In genomic region chr16:65119905-65120341, GRCh38 we compare ENCODE assay signal across 10 cellular contexts. TPM values are rescaled to one million over a fixed set of nuclear protein-coding genes. Genes with fewer than 3 reads are reported as not detected.
A peak's percentile ranks its signal among the peaks of the same experiment; 100 is the strongest.
DNase-seq lines count a peak whose midpoint lies in the region; ATAC-seq and TF ChIP-seq lines count a peak whose summit lies in the region.
"Had no signal": no experiment of that assay in that cellular context is flagged by ENCODE, and none has a peak within 500 bp of the region (broad histone marks: within the 10 kb centered on the region; RNA-seq: fewer than 3 reads in every experiment).

No MANE protein-coding gene starts in this region.

- H3K36me3 ChIP-seq in GM23338 (ENCODE audit: insufficient read depth) (no peaks in the 10 kb centered on the region), smooth muscle cell (ENCODE audit: low read depth) (no peaks in the 10 kb centered on the region)

- H3K27me3 ChIP-seq in GM23338 (ENCODE audit: insufficient read depth) (peaks cover 57% of the 10 kb centered on the region), smooth muscle cell (ENCODE audit: low read depth) (no peaks in the 10 kb centered on the region)

- H3K4me1 Mint-ChIP-seq in GM23338, result peaks cover 38% of the 10 kb centered on the region

- TF ChIP-seq CTCF in GM23338 (conservative IDR thresholded peaks at IDR 0.05; ENCODE audit: low read depth in 2 of 2) (no peak), cardiac fibroblast (IDR thresholded peaks at IDR 0.05; ENCODE audit: low read depth, low read length) (no peak), smooth muscle cell (IDR thresholded peaks at IDR 0.05; ENCODE audit: borderline replicate concordance, insufficient read depth, poor library complexity, severe bottlenecking) (no peak)

- H3K9me2 ChIP-seq in GM23338 (ENCODE audit: insufficient read depth), result no peaks in the 10 kb centered on the region

- H3K36me3 Mint-ChIP-seq in GM23338 (ENCODE audit: low read depth), result no peaks in the 10 kb centered on the region

- WGBS in smooth muscle cell (ENCODE audit: low lambda C conversion rate), result 3% methylated on average over 8 of the region's 8 CpGs

- H3K4me3 Mint-ChIP-seq in GM23338, result peak overlapping the region; percentile 76
- H3K4me3 Mint-ChIP-seq: T-helper 1 cell treated with Interleukin-12 subunit alpha and Interleukin-12 subunit beta and Interleukin-4 antibody, amounts not matched to agents 30 μg/mL and 1 μg/mL, for 36 hours had no signal

- H3K27ac ChIP-seq in GM23338 (ENCODE audit: low read depth) (no peak overlapping the region), smooth muscle cell (ENCODE audit: low read depth) (peak overlapping the region; percentile 92)

- peak overlapping the region; percentile 95 for H3K9ac ChIP-seq in smooth muscle cell (ENCODE audit: low read depth)

- DNase-seq in GM23338 (ENCODE audit: low spot score) (peak; percentile 50), cardiac fibroblast (ENCODE audit: low read depth in 2 of 2) (peak; percentile 55 to 89), islet precursor cell (peak; percentile 54), smooth muscle cell (lab: John Stamatoyannopoulos, UW; ENCODE audit: unreplicated experiment) (no peak)
- DNase-seq: GF-D8 had no signal

- H3K4me3 ChIP-seq in GM23338 (peak overlapping the region; percentile 87), cardiac fibroblast (replicated peaks in 1 of 2; ENCODE audit: low read depth in 2 of 2, low read length in 2 of 2) (peak overlapping the region; percentile 83 to 94), smooth muscle cell (peak overlapping the region; percentile 95)

- H4K20me1 ChIP-seq in GM23338 (replicated peaks; ENCODE audit: insufficient read depth), result no peaks in the 10 kb centered on the region
- H4K20me1 ChIP-seq in smooth muscle cell (ENCODE audit: low read depth), result peaks cover 69% of the 10 kb centered on the region

- no peaks in the 10 kb centered on the region for H3K9me3 Mint-ChIP-seq in GM23338
- H3K9me3 Mint-ChIP-seq: T-helper 1 cell treated with Interleukin-12 subunit alpha and Interleukin-12 subunit beta and Interleukin-4 antibody, amounts not matched to agents 30 μg/mL and 1 μg/mL, for 36 hours had no signal

- H3K27ac Mint-ChIP-seq in GM23338, result no peak overlapping the region
- H3K27ac Mint-ChIP-seq: T-helper 1 cell treated with Interleukin-12 subunit alpha and Interleukin-12 subunit beta and Interleukin-4 antibody, amounts not matched to agents 30 μg/mL and 1 μg/mL, for 36 hours had no signal

- H3F3A ChIP-seq in GM23338 (replicated peaks; ENCODE audit: low read depth) (no peaks in the 10 kb centered on the region), smooth muscle cell (ENCODE audit: low read depth) (peaks cover 48% of the 10 kb centered on the region)

- 0 out of 2 replicates have a peak, but pooled peaks cover 6% of the 10 kb centered on the region for H3K79me2 ChIP-seq in GM23338 (replicated peaks; ENCODE audit: insufficient read depth)
- peaks cover 98% of the 10 kb centered on the region for H3K79me2 ChIP-seq in smooth muscle cell (ENCODE audit: low read depth)

- ATAC-seq in GM23338, result no peak
- ATAC-seq in GM18498 (IDR thresholded peaks at IDR 0.05; ENCODE audit: unreplicated experiment), result no peak
- ATAC-seq in HG02571 (IDR thresholded peaks at IDR 0.05; ENCODE audit: unreplicated experiment), result no peak
- no peak for ATAC-seq in HG02763 (IDR thresholded peaks at IDR 0.05; ENCODE audit: unreplicated experiment)
- no peak for ATAC-seq in GM18858 (IDR thresholded peaks at IDR 0.05; ENCODE audit: unreplicated experiment)

- H3K27me3 Mint-ChIP-seq in GM23338 (ENCODE audit: insufficient read depth, low read depth, poor library complexity), result peaks cover 45% of the 10 kb centered on the region

- H3K4me1 ChIP-seq in GM23338 (ENCODE audit: insufficient read depth) (peaks cover 34% of the 10 kb centered on the region), smooth muscle cell (ENCODE audit: low read depth) (peaks cover 44% of the 10 kb centered on the region)

- H2AFZ ChIP-seq in GM23338 (0 out of 2 replicates have a peak overlapping the region, but pooled peaks have one; percentile 93), smooth muscle cell (ENCODE audit: low read depth) (no peak overlapping the region)

- H3K4me2 ChIP-seq in GM23338 (peak overlapping the region; percentile 92), smooth muscle cell (peak overlapping the region; percentile 92)

- no peaks in the 10 kb centered on the region for H3K9me3 ChIP-seq in smooth muscle cell (replicated peaks; ENCODE audit: low read depth)

TF ChIP-seq in GM23338, 12 proteins besides CTCF, POLR2A, EP300 and RAD21 (continues in another document):
- TF ChIP-seq, protein P1, sequence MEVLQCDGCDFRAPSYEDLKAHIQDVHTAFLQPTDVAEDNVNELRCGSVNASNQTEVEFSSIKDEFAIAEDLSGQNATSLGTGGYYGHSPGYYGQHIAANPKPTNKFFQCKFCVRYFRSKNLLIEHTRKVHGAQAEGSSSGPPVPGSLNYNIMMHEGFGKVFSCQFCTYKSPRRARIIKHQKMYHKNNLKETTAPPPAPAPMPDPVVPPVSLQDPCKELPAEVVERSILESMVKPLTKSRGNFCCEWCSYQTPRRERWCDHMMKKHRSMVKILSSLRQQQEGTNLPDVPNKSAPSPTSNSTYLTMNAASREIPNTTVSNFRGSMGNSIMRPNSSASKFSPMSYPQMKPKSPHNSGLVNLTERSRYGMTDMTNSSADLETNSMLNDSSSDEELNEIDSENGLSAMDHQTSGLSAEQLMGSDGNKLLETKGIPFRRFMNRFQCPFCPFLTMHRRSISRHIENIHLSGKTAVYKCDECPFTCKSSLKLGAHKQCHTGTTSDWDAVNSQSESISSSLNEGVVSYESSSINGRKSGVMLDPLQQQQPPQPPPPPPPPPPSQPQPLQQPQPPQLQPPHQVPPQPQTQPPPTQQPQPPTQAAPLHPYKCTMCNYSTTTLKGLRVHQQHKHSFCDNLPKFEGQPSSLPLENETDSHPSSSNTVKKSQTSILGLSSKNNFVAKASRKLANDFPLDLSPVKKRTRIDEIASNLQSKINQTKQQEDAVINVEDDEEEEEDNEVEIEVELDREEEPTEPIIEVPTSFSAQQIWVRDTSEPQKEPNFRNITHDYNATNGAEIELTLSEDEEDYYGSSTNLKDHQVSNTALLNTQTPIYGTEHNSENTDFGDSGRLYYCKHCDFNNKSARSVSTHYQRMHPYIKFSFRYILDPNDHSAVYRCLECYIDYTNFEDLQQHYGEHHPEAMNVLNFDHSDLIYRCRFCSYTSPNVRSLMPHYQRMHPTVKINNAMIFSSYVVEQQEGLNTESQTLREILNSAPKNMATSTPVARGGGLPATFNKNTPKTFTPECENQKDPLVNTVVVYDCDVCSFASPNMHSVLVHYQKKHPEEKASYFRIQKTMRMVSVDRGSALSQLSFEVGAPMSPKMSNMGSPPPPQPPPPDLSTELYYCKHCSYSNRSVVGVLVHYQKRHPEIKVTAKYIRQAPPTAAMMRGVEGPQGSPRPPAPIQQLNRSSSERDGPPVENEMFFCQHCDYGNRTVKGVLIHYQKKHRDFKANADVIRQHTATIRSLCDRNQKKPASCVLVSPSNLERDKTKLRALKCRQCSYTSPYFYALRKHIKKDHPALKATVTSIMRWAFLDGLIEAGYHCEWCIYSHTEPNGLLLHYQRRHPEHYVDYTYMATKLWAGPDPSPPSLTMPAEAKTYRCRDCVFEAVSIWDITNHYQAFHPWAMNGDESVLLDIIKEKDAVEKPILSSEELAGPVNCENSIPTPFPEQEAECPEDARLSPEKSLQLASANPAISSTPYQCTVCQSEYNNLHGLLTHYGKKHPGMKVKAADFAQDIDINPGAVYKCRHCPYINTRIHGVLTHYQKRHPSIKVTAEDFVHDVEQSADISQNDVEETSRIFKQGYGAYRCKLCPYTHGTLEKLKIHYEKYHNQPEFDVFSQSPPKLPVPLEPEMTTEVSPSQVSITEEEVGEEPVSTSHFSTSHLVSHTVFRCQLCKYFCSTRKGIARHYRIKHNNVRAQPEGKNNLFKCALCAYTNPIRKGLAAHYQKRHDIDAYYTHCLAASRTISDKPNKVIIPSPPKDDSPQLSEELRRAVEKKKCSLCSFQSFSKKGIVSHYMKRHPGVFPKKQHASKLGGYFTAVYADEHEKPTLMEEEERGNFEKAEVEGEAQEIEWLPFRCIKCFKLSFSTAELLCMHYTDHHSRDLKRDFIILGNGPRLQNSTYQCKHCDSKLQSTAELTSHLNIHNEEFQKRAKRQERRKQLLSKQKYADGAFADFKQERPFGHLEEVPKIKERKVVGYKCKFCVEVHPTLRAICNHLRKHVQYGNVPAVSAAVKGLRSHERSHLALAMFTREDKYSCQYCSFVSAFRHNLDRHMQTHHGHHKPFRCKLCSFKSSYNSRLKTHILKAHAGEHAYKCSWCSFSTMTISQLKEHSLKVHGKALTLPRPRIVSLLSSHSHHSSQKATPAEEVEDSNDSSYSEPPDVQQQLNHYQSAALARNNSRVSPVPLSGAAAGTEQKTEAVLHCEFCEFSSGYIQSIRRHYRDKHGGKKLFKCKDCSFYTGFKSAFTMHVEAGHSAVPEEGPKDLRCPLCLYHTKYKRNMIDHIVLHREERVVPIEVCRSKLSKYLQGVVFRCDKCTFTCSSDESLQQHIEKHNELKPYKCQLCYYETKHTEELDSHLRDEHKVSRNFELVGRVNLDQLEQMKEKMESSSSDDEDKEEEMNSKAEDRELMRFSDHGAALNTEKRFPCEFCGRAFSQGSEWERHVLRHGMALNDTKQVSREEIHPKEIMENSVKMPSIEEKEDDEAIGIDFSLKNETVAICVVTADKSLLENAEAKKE (CRISPR knock-in tag; IDR thresholded peaks at IDR 0.05), result no peak

RNA-seq across cellular contexts. Expression of gene CDH11, which starts 1.9 kb away (rescaled TPM):
- 8.9 and 19.6 TPM in 2 replicates for total RNA-seq in GM23338 (2014; rRNA removed; shearing (Covaris generic))
- 1.4 and 3.5 TPM in 2 replicates for polyA plus RNA-seq in GM23338 (2016; fragmentation: Nextera tagmentation; extraction: Ambion mirVana)
- total RNA-seq in smooth muscle cell, result 1,172 and 1,251 TPM in 2 replicates
- 637 and 1,034 TPM in 2 replicates for polyA plus RNA-seq in smooth muscle cell

Comparison
In these comparisons a context has a peak if more than half of its experiments do, and no peak if none do; other contexts are left out.
1. RNA of gene CDH11, which starts 1.9 kb away (total RNA-seq): 1,172 to 1,251 TPM in smooth muscle cell; 8.9 to 19.6 TPM in GM23338; every median in the first group is over 10 times any median in the second.
2. Peak in every context shown above with its lines, with median percentiles within 50 percentile points of each other: H3K4me3 ChIP-seq.